20 cellular contexts compared by ENCODE assay signal in genomic region chr20:32487381-32487780, GRCh38.
DNase-seq lines count a peak whose midpoint lies in the region; ATAC-seq and TF ChIP-seq lines count a peak whose summit lies in the region.
"Had no signal": no experiment of that assay in that cellular context is flagged by ENCODE, and none has a peak within 500 bp of the region (broad histone marks: within the 10 kb centered on the region; RNA-seq: fewer than 3 reads in every experiment).

No MANE protein-coding gene starts in this region.

- H3K27ac Mint-ChIP-seq in activated CD8-positive, alpha-beta T cell treated with anti-CD3 and anti-CD28 coated beads for 36 hours = peak overlapping the region; percentile 1
- H3K27ac Mint-ChIP-seq in activated CD8-positive, alpha-beta T cell treated with anti-CD3 and anti-CD28 coated beads, Interleukin-2, amount 10 ng/mL, durations not matched to agents 7 days and 5 days = no peak overlapping the region
- H3K27ac Mint-ChIP-seq in endodermal cell = no peak overlapping the region
- peak overlapping the region; percentile 41 to 91 for H3K27ac Mint-ChIP-seq in natural killer cell
- no peak overlapping the region for H3K27ac Mint-ChIP-seq in activated CD4-positive, alpha-beta memory T cell treated with anti-CD3 and anti-CD28 coated beads for 36 hours

- TF ChIP-seq CTCF in activated CD8-positive, alpha-beta T cell treated with anti-CD3 and anti-CD28 coated beads for 36 hours (IDR thresholded peaks at IDR 0.05) = no peak
- no peak for TF ChIP-seq CTCF in endodermal cell (conservative IDR thresholded peaks at IDR 0.05)
- TF ChIP-seq CTCF in natural killer cell (IDR thresholded peaks at IDR 0.05) = no peak

- DNase-seq in activated CD8-positive, alpha-beta T cell treated with anti-CD3 and anti-CD28 coated beads for 36 hours = no peak
- no peak for DNase-seq in activated CD8-positive, alpha-beta T cell treated with anti-CD3 and anti-CD28 coated beads, Interleukin-2, amount 10 ng/mL, durations not matched to agents 7 days and 5 days
- peak; percentile 17 for DNase-seq in endodermal cell
- DNase-seq in natural killer cell = no peak
- peak; percentile 17 to 33 for DNase-seq in aorta
- no peak for DNase-seq in SHP77 (lab: John Stamatoyannopoulos, UW)
- DNase-seq in activated CD4-positive, alpha-beta memory T cell treated with anti-CD3 and anti-CD28 coated beads for 36 hours = no peak
- no peak for DNase-seq in OCI-M1 (lab: John Stamatoyannopoulos, UW)
- DNase-seq: 8988T, BE2C, DMS 273 treated with DMSO at 0.1 percent for 48 hours, GOT3, KG1, NCI-H1048, NCI-H1436 treated with DMSO at 0.1 percent for 48 hours, NCI-H2029 treated with DMSO at 0.1 percent for 48 hours, NCI-H2227 treated with DMSO at 0.1 percent for 48 hours, NCI-H524 treated with DMSO at 0.1 percent for 48 hours, Right ventricle myocardium superior had no signal

- no peak overlapping the region for H3K4me3 ChIP-seq in endodermal cell (ENCODE audit: low read length)
- no peak overlapping the region for H3K4me3 ChIP-seq in aorta (ENCODE audit: low read length in 2 of 2)

- no peaks in the 10 kb centered on the region for H3K27me3 Mint-ChIP-seq in activated CD8-positive, alpha-beta T cell treated with anti-CD3 and anti-CD28 coated beads for 36 hours
- H3K27me3 Mint-ChIP-seq in activated CD8-positive, alpha-beta T cell treated with anti-CD3 and anti-CD28 coated beads, Interleukin-2, amount 10 ng/mL, durations not matched to agents 7 days and 5 days (ENCODE audit: low read depth) = no peaks in the 10 kb centered on the region
- H3K27me3 Mint-ChIP-seq in endodermal cell (ENCODE audit: insufficient read depth) (peaks cover 22% of the 10 kb centered on the region), natural killer cell (ENCODE audit: low read depth in 2 of 2) (no peaks in the 10 kb centered on the region)
- no peaks in the 10 kb centered on the region for H3K27me3 Mint-ChIP-seq in activated CD4-positive, alpha-beta memory T cell treated with anti-CD3 and anti-CD28 coated beads for 36 hours

- POLR2A ChIA-PET in activated CD8-positive, alpha-beta T cell treated with anti-CD3 and anti-CD28 coated beads for 36 hours (lab: Charles Lee) = no interaction called here
- POLR2A ChIA-PET in activated CD8-positive, alpha-beta T cell treated with anti-CD3 and anti-CD28 coated beads, Interleukin-2, amount 10 ng/mL, durations not matched to agents 7 days and 5 days (lab: Charles Lee) = no interaction called here
- POLR2A ChIA-PET in activated CD4-positive, alpha-beta memory T cell treated with anti-CD3 and anti-CD28 coated beads for 36 hours (lab: Charles Lee) = no interaction called here

- H3K36me3 ChIP-seq in endodermal cell (ENCODE audit: control insufficient read depth, insufficient read depth, low read length) (no peaks in the 10 kb centered on the region), aorta (ENCODE audit: control insufficient read depth in 1 of 2, insufficient read depth in 2 of 2, low read length in 1 of 2) (no peaks in the 10 kb centered on the region)
- H3K36me3 ChIP-seq: BE2C had no signal

- H3K4me3 Mint-ChIP-seq in activated CD8-positive, alpha-beta T cell treated with anti-CD3 and anti-CD28 coated beads for 36 hours = no peak overlapping the region
- H3K4me3 Mint-ChIP-seq in activated CD8-positive, alpha-beta T cell treated with anti-CD3 and anti-CD28 coated beads, Interleukin-2, amount 10 ng/mL, durations not matched to agents 7 days and 5 days = no peak overlapping the region
- H3K4me3 Mint-ChIP-seq in endodermal cell = no peak overlapping the region
- H3K4me3 Mint-ChIP-seq in natural killer cell = no peak overlapping the region
- no peak overlapping the region for H3K4me3 Mint-ChIP-seq in activated CD4-positive, alpha-beta memory T cell treated with anti-CD3 and anti-CD28 coated beads for 36 hours

- CTCF ChIA-PET in activated CD8-positive, alpha-beta T cell treated with anti-CD3 and anti-CD28 coated beads for 36 hours (lab: Charles Lee) = interaction anchor here (4.2 kb wide), 1 partner anchor 9 kb away, joined by 23 read pairs; no protein-coding TSS in a partner anchor
- CTCF ChIA-PET in activated CD8-positive, alpha-beta T cell treated with anti-CD3 and anti-CD28 coated beads, Interleukin-2, amount 10 ng/mL, durations not matched to agents 7 days and 5 days (lab: Charles Lee) = no interaction called here
- CTCF ChIA-PET in activated CD4-positive, alpha-beta memory T cell treated with anti-CD3 and anti-CD28 coated beads for 36 hours (lab: Charles Lee) = interaction anchor here (1.2 kb wide), 1 partner anchor 9 kb away, joined by 3 read pairs; no protein-coding TSS in a partner anchor

- peaks cover 7% of the 10 kb centered on the region for H3K9me3 Mint-ChIP-seq in activated CD8-positive, alpha-beta T cell treated with anti-CD3 and anti-CD28 coated beads for 36 hours
- H3K9me3 Mint-ChIP-seq in activated CD8-positive, alpha-beta T cell treated with anti-CD3 and anti-CD28 coated beads, Interleukin-2, amount 10 ng/mL, durations not matched to agents 7 days and 5 days (ENCODE audit: insufficient read depth) = no peaks in the 10 kb centered on the region
- H3K9me3 Mint-ChIP-seq in endodermal cell = peaks cover 3% of the 10 kb centered on the region
- H3K9me3 Mint-ChIP-seq in natural killer cell = no peaks in the 10 kb centered on the region
- peaks cover 7% of the 10 kb centered on the region for H3K9me3 Mint-ChIP-seq in activated CD4-positive, alpha-beta memory T cell treated with anti-CD3 and anti-CD28 coated beads for 36 hours

- H3K27ac ChIP-seq in endodermal cell (ENCODE audit: low read depth, low read length) (no peak overlapping the region), aorta (ENCODE audit: low read depth in 1 of 2, low read length in 2 of 2) (no peak overlapping the region)

- H3K36me3 Mint-ChIP-seq in activated CD8-positive, alpha-beta T cell treated with anti-CD3 and anti-CD28 coated beads for 36 hours (ENCODE audit: low read depth) = peaks cover 8% of the 10 kb centered on the region
- peaks cover 35% of the 10 kb centered on the region for H3K36me3 Mint-ChIP-seq in activated CD8-positive, alpha-beta T cell treated with anti-CD3 and anti-CD28 coated beads, Interleukin-2, amount 10 ng/mL, durations not matched to agents 7 days and 5 days (ENCODE audit: low read depth)
- H3K36me3 Mint-ChIP-seq in endodermal cell (ENCODE audit: low read depth) (peaks cover 3% of the 10 kb centered on the region), natural killer cell (no peaks in the 10 kb centered on the region)
- H3K36me3 Mint-ChIP-seq in activated CD4-positive, alpha-beta memory T cell treated with anti-CD3 and anti-CD28 coated beads for 36 hours = peaks cover 5% of the 10 kb centered on the region

- peaks cover 35% of the 10 kb centered on the region for H3K4me1 Mint-ChIP-seq in activated CD8-positive, alpha-beta T cell treated with anti-CD3 and anti-CD28 coated beads for 36 hours (ENCODE audit: low read depth)
- peaks cover 20% of the 10 kb centered on the region for H3K4me1 Mint-ChIP-seq in activated CD8-positive, alpha-beta T cell treated with anti-CD3 and anti-CD28 coated beads, Interleukin-2, amount 10 ng/mL, durations not matched to agents 7 days and 5 days (ENCODE audit: low read depth)
- H3K4me1 Mint-ChIP-seq in endodermal cell (peaks cover 11% of the 10 kb centered on the region), natural killer cell (peaks cover 50 to 64% of the 10 kb centered on the region in 2 donors)
- peaks cover 17% of the 10 kb centered on the region for H3K4me1 Mint-ChIP-seq in activated CD4-positive, alpha-beta memory T cell treated with anti-CD3 and anti-CD28 coated beads for 36 hours (ENCODE audit: low read depth)

- H3K9ac ChIP-seq in endodermal cell (ENCODE audit: extremely low read depth, low read length, poor library complexity, severe bottlenecking) = no peak overlapping the region

- H3K9me3 ChIP-seq in endodermal cell (ENCODE audit: control insufficient read depth, low read length) (peaks cover 5% of the 10 kb centered on the region), aorta (ENCODE audit: control insufficient read depth, low read length) (no peaks in the 10 kb centered on the region)
- H3K9me3 ChIP-seq: BE2C had no signal

- H3K4me1 ChIP-seq in endodermal cell (ENCODE audit: control insufficient read depth, insufficient read depth, low read length) = no peaks in the 10 kb centered on the region
- no peaks in the 10 kb centered on the region for H3K4me1 ChIP-seq in aorta (ENCODE audit: control insufficient read depth in 1 of 2, insufficient read depth in 2 of 2, low read length in 2 of 2)

- 92 to 100% methylated on average over 3 of the region's 3 CpGs for WGBS in endodermal cell (ENCODE audit: insufficient coverage in 1 of 2, insufficient read length in 1 of 2), 2 experiments
- WGBS in aorta, 2 donors = 88 to 95% methylated on average over 3 of the region's 3 CpGs

- no peak for ATAC-seq in activated CD8-positive, alpha-beta T cell treated with anti-CD3 and anti-CD28 coated beads for 36 hours
- no peak for ATAC-seq in activated CD8-positive, alpha-beta T cell treated with anti-CD3 and anti-CD28 coated beads, Interleukin-2, amount 10 ng/mL, durations not matched to agents 7 days and 5 days
- no peak for ATAC-seq in natural killer cell
- no peak for ATAC-seq in aorta (ENCODE audit: low FRiP score)
- ATAC-seq: Panc1 had no signal

- H3K27me3 ChIP-seq in endodermal cell (ENCODE audit: control insufficient read depth, insufficient read depth, low read length, poor library complexity, severe bottlenecking) (no peaks in the 10 kb centered on the region), aorta (ENCODE audit: control insufficient read depth in 1 of 2, insufficient read depth in 2 of 2, low read length in 1 of 2) (no peaks in the 10 kb centered on the region)
- H3K27me3 ChIP-seq: BE2C had no signal

- intact Hi-C loops in activated CD8-positive, alpha-beta T cell treated with anti-CD3 and anti-CD28 coated beads for 36 hours (cut with micrococcal nuclease) = no loop called here
- intact Hi-C loops in natural killer cell (cut with micrococcal nuclease) = loop anchor here (5.0 to 10.0 kb wide), 3 partner anchors 47 to 213 kb away; partner anchors contain the start of genes ASXL1 and KIF3B
- intact Hi-C loops in aorta (cut with DNase I) = loop anchor here in 1 of 2 donors (10.0 kb wide), 2 partner anchors 213 to 283 kb away; partner anchors contain the start of genes KIF3B, PLAGL2 and POFUT1
- intact Hi-C loops in activated CD4-positive, alpha-beta memory T cell treated with anti-CD3 and anti-CD28 coated beads for 36 hours (cut with micrococcal nuclease) = loop anchor here (2.0 to 10.0 kb wide), 3 partner anchors 13 to 203 kb away; partner anchors contain the start of gene ASXL1

Comparison
In these comparisons a context has a peak if more than half of its experiments do, and no peak if none do; other contexts are left out.
1. H3K27ac Mint-ChIP-seq: peak in activated CD8-positive, alpha-beta T cell treated with anti-CD3 and anti-CD28 coated beads for 36 hours (single experiment) and natural killer cell (2 of 2); none in activated CD8-positive, alpha-beta T cell treated with anti-CD3 and anti-CD28 coated beads, Interleukin-2, amount 10 ng/mL, durations not matched to agents 7 days and 5 days (single experiment), endodermal cell (single experiment) and activated CD4-positive, alpha-beta memory T cell treated with anti-CD3 and anti-CD28 coated beads for 36 hours (single experiment).
2. DNase-seq: peak in endodermal cell (single experiment) and aorta (2 of 2); none in activated CD8-positive, alpha-beta T cell treated with anti-CD3 and anti-CD28 coated beads for 36 hours (single experiment), activated CD8-positive, alpha-beta T cell treated with anti-CD3 and anti-CD28 coated beads, Interleukin-2, amount 10 ng/mL, durations not matched to agents 7 days and 5 days (single experiment), natural killer cell (single experiment), SHP77 (0 of 2), activated CD4-positive, alpha-beta memory T cell treated with anti-CD3 and anti-CD28 coated beads for 36 hours (single experiment) and OCI-M1 (single experiment).